33 cellular contexts compared by ENCODE assay signal in genomic region chr6:76052314-76052713, GRCh38. TPM values are rescaled to one million over a fixed set of nuclear protein-coding genes. Genes with fewer than 3 reads are reported as not detected.
"Had no signal": no experiment of that assay in that cellular context is flagged by ENCODE, and none has a peak within 500 bp of the region (broad histone marks: within the 10 kb centered on the region; RNA-seq: fewer than 3 reads in every experiment).

No MANE protein-coding gene starts in this region.

- H3K4me1 Mint-ChIP-seq: endodermal cell; mesothelial cell of epicardium; naive B cell; naive thymus-derived CD8-positive, alpha-beta T cell had no signal

- H3K27ac ChIP-seq: colonic mucosa, epithelial cell of prostate, esophagus squamous epithelium, gastrocnemius medialis, heart right ventricle, left lung, lower lobe of right lung had no signal

- H3K4me3 ChIP-seq: colonic mucosa, esophagus squamous epithelium, gastrocnemius medialis, heart right ventricle, left lung, lower lobe of right lung, mucosa of descending colon had no signal

- ATAC-seq: effector memory CD8-positive, alpha-beta T cell; esophagus mucosa; gastrocnemius medialis; heart right ventricle; left cardiac atrium; left lung; left ventricle myocardium superior; lower lobe of right lung; mucosa of descending colon; naive thymus-derived CD8-positive, alpha-beta T cell had no signal

- H3K4me3 Mint-ChIP-seq: dendritic cell treated with granulocyte-macrophage colony-stimulating factor and Interleukin-4, amounts not matched to agents 40 ng/mL and 50 ng/mL, for 4 days; effector memory CD8-positive, alpha-beta T cell; endodermal cell; mesothelial cell of epicardium; naive B cell; naive thymus-derived CD8-positive, alpha-beta T cell had no signal

- H3K9me3 Mint-ChIP-seq: endodermal cell, mesothelial cell of epicardium had no signal

- H3K36me3 Mint-ChIP-seq: mesothelial cell of epicardium; naive B cell; naive thymus-derived CD8-positive, alpha-beta T cell had no signal

- H3K27ac Mint-ChIP-seq: dendritic cell treated with granulocyte-macrophage colony-stimulating factor and Interleukin-4, amounts not matched to agents 40 ng/mL and 50 ng/mL, for 4 days; effector memory CD8-positive, alpha-beta T cell; endodermal cell; mesothelial cell of epicardium; naive thymus-derived CD8-positive, alpha-beta T cell had no signal

- H3K9me3 ChIP-seq: colonic mucosa, esophagus squamous epithelium, gastrocnemius medialis, lower lobe of right lung had no signal

- DNase-seq: colonic mucosa; cortex of kidney; effector CD8-positive, alpha-beta T cell; effector memory CD8-positive, alpha-beta T cell; endodermal cell; erythroblast; esophagus squamous epithelium; foreskin fibroblast; foreskin melanocyte; gastrocnemius medialis; glutamatergic neuron; head of caudate nucleus; heart right ventricle; hypothalamus; left cardiac atrium; left lung; left ventricle myocardium superior; lower lobe of right lung; mesenchymal stem cell; mucosa of descending colon; naive B cell; naive thymus-derived CD8-positive, alpha-beta T cell had no signal

- H3K36me3 ChIP-seq: colonic mucosa, esophagus squamous epithelium, gastrocnemius medialis, heart right ventricle, left lung, lower lobe of right lung had no signal

- H3K27me3 Mint-ChIP-seq: dendritic cell treated with granulocyte-macrophage colony-stimulating factor and Interleukin-4, amounts not matched to agents 40 ng/mL and 50 ng/mL, for 4 days; effector memory CD8-positive, alpha-beta T cell; naive B cell; naive thymus-derived CD8-positive, alpha-beta T cell had no signal

- H3K27me3 ChIP-seq: colonic mucosa, esophagus squamous epithelium, gastrocnemius medialis, heart right ventricle, left lung had no signal

- H3K4me1 ChIP-seq: colonic mucosa, esophagus squamous epithelium, gastrocnemius medialis, heart right ventricle, left lung, lower lobe of right lung had no signal

RNA-seq across cellular contexts. Expression of gene IMPG1, which starts 20.1 kb away (rescaled TPM):
- total RNA-seq: colonic mucosa; dermis microvascular lymphatic vessel endothelial cell; endodermal cell; esophagus mucosa; gastrocnemius medialis; glomerular endothelial cell; heart right ventricle; kidney epithelial cell; left cardiac atrium; left lung; left ventricle myocardium superior; lower leg skin; lower lobe of right lung; lung microvascular endothelial cell; mesenteric fat pad; mesothelial cell of epicardium; mucosa of descending colon; myocyte; naive thymus-derived CD8-positive, alpha-beta T cell had no signal
